In the genomic region with DNA sequence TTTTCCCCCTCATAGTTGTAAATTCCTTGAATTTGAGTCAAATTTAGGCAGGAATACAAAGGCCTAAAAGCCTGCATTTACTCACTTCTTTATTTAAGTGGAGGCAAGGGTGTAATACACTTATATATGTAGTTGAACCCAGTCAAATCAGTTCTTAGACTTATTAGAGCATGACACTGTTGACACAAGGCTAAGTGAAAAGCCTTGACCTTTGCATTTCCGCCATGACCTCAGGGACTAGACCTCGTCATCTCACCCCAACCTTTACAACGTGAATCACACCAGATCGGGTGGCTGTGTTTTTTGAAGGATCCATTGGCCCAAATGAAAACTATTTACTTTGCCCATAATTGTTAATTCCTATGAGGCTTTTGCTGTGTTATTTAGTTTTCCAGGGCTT, we compare ENCODE assay signal across 1 cellular context.
TF ChIP-seq lines count a peak whose summit lies in the region.

No MANE protein-coding gene starts in this region.

TF ChIP-seq in GM23338, 12 proteins besides CTCF, POLR2A, EP300 and RAD21 (continued from another document):
- TF ChIP-seq, protein P1, sequence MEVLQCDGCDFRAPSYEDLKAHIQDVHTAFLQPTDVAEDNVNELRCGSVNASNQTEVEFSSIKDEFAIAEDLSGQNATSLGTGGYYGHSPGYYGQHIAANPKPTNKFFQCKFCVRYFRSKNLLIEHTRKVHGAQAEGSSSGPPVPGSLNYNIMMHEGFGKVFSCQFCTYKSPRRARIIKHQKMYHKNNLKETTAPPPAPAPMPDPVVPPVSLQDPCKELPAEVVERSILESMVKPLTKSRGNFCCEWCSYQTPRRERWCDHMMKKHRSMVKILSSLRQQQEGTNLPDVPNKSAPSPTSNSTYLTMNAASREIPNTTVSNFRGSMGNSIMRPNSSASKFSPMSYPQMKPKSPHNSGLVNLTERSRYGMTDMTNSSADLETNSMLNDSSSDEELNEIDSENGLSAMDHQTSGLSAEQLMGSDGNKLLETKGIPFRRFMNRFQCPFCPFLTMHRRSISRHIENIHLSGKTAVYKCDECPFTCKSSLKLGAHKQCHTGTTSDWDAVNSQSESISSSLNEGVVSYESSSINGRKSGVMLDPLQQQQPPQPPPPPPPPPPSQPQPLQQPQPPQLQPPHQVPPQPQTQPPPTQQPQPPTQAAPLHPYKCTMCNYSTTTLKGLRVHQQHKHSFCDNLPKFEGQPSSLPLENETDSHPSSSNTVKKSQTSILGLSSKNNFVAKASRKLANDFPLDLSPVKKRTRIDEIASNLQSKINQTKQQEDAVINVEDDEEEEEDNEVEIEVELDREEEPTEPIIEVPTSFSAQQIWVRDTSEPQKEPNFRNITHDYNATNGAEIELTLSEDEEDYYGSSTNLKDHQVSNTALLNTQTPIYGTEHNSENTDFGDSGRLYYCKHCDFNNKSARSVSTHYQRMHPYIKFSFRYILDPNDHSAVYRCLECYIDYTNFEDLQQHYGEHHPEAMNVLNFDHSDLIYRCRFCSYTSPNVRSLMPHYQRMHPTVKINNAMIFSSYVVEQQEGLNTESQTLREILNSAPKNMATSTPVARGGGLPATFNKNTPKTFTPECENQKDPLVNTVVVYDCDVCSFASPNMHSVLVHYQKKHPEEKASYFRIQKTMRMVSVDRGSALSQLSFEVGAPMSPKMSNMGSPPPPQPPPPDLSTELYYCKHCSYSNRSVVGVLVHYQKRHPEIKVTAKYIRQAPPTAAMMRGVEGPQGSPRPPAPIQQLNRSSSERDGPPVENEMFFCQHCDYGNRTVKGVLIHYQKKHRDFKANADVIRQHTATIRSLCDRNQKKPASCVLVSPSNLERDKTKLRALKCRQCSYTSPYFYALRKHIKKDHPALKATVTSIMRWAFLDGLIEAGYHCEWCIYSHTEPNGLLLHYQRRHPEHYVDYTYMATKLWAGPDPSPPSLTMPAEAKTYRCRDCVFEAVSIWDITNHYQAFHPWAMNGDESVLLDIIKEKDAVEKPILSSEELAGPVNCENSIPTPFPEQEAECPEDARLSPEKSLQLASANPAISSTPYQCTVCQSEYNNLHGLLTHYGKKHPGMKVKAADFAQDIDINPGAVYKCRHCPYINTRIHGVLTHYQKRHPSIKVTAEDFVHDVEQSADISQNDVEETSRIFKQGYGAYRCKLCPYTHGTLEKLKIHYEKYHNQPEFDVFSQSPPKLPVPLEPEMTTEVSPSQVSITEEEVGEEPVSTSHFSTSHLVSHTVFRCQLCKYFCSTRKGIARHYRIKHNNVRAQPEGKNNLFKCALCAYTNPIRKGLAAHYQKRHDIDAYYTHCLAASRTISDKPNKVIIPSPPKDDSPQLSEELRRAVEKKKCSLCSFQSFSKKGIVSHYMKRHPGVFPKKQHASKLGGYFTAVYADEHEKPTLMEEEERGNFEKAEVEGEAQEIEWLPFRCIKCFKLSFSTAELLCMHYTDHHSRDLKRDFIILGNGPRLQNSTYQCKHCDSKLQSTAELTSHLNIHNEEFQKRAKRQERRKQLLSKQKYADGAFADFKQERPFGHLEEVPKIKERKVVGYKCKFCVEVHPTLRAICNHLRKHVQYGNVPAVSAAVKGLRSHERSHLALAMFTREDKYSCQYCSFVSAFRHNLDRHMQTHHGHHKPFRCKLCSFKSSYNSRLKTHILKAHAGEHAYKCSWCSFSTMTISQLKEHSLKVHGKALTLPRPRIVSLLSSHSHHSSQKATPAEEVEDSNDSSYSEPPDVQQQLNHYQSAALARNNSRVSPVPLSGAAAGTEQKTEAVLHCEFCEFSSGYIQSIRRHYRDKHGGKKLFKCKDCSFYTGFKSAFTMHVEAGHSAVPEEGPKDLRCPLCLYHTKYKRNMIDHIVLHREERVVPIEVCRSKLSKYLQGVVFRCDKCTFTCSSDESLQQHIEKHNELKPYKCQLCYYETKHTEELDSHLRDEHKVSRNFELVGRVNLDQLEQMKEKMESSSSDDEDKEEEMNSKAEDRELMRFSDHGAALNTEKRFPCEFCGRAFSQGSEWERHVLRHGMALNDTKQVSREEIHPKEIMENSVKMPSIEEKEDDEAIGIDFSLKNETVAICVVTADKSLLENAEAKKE (CRISPR knock-in tag; IDR thresholded peaks at IDR 0.05): no peak
- TF ChIP-seq EZH2 (IDR thresholded peaks at IDR 0.05; ENCODE audit: low read depth, unreplicated experiment) (no peak), ZNF331 (CRISPR knock-in tag; IDR thresholded peaks at IDR 0.05; ENCODE audit: low read depth) (no peak), EZH2phosphoT487 (IDR thresholded peaks at IDR 0.05; ENCODE audit: unreplicated experiment) (no peak), JUNB (IDR thresholded peaks at IDR 0.05; ENCODE audit: unreplicated experiment) (no peak)
- TF ChIP-seq, protein P2, sequence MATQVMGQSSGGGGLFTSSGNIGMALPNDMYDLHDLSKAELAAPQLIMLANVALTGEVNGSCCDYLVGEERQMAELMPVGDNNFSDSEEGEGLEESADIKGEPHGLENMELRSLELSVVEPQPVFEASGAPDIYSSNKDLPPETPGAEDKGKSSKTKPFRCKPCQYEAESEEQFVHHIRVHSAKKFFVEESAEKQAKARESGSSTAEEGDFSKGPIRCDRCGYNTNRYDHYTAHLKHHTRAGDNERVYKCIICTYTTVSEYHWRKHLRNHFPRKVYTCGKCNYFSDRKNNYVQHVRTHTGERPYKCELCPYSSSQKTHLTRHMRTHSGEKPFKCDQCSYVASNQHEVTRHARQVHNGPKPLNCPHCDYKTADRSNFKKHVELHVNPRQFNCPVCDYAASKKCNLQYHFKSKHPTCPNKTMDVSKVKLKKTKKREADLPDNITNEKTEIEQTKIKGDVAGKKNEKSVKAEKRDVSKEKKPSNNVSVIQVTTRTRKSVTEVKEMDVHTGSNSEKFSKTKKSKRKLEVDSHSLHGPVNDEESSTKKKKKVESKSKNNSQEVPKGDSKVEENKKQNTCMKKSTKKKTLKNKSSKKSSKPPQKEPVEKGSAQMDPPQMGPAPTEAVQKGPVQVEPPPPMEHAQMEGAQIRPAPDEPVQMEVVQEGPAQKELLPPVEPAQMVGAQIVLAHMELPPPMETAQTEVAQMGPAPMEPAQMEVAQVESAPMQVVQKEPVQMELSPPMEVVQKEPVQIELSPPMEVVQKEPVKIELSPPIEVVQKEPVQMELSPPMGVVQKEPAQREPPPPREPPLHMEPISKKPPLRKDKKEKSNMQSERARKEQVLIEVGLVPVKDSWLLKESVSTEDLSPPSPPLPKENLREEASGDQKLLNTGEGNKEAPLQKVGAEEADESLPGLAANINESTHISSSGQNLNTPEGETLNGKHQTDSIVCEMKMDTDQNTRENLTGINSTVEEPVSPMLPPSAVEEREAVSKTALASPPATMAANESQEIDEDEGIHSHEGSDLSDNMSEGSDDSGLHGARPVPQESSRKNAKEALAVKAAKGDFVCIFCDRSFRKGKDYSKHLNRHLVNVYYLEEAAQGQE (IDR thresholded peaks at IDR 0.05; ENCODE audit: unreplicated experiment): no peak
